ENCODE assay signal across 8 cellular contexts in the genomic region with DNA sequence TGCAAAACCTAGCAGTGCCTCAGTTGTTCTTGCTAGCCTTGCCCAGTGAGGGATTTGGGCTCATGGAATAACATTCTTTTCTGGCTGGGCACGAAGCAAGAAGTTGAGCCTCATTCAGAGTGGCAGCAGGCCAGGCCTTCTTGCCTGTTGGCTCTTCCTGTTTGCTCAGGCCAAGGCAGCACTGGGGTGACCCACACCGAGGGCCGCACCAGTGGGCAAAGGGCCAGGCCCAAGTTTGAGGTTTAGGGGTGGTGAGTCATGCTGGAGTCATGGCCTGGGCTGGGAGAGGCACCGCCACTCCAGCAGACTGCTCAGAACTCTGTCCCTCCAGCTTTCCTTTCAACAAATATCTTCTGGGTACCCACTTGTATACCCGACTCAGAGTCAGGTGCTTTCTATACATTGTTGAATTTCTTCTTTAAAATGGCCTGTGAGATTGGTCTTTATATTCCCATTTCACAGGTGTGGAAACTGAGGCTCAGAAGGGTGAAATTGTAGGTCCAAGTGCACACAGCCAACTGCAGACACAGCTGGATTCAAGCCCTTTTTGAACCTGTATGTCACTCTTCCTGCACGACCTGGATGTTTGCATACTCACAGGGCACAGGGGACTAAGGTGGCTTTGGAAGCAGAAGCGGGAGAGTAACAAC.
A peak's percentile ranks its signal among the peaks of the same experiment; 100 is the strongest.
DNase-seq lines count a peak whose midpoint lies in the region; ATAC-seq and TF ChIP-seq lines count a peak whose summit lies in the region.

No MANE protein-coding gene starts in this region.

- no peaks in the 10 kb centered on the region for H3K4me1 Mint-ChIP-seq in immature natural killer cell

- DNase-seq in AG10803 (ENCODE audit: low read depth) (peak; percentile 95), NB4 (ENCODE audit: low read depth) (peak; percentile 74), choroid plexus epithelial cell (ENCODE audit: low read depth) (peak; percentile 77), lung microvascular endothelial cell (ENCODE audit: low read depth in 2 of 2) (peak; percentile 8 to 85), immature natural killer cell (no peak), T-helper 1 cell (no peak)

- no peak overlapping the region for H3K4me3 Mint-ChIP-seq in immature natural killer cell

- no peak for TF ChIP-seq POLR2A in NB4 (IDR thresholded peaks at IDR 0.05; ENCODE audit: extremely low read depth, insufficient read length)

- H3K4me3 ChIP-seq in AG10803 (ENCODE audit: low read length) (no peak overlapping the region), NB4 (ENCODE audit: low read depth, low read length) (no peak overlapping the region), choroid plexus epithelial cell (ENCODE audit: low read depth, low read length) (no peak overlapping the region)

- H3K9me3 Mint-ChIP-seq in immature natural killer cell = peaks cover 9 to 27% (median 20%) of the 10 kb centered on the region in 6 donors

- no peak for TF ChIP-seq CTCF in AG10803 (conservative IDR thresholded peaks at IDR 0.05; ENCODE audit: low read length)
- TF ChIP-seq CTCF in NB4 (IDR thresholded peaks at IDR 0.05; ENCODE audit: low read depth, low read length) = no peak
- no peak for TF ChIP-seq CTCF in choroid plexus epithelial cell (conservative IDR thresholded peaks at IDR 0.05; ENCODE audit: low read depth, low read length)

- ATAC-seq in HG02884 (IDR thresholded peaks at IDR 0.05; ENCODE audit: unreplicated experiment) (no peak), GM21786 (IDR thresholded peaks at IDR 0.05; ENCODE audit: unreplicated experiment) (no peak)

- H3K27me3 Mint-ChIP-seq in immature natural killer cell (ENCODE audit: low read depth in 3 of 3) = peaks cover 2 to 9% (median 6%) of the 10 kb centered on the region in 3 donors

- no peak overlapping the region for H3K27ac Mint-ChIP-seq in immature natural killer cell

- H3K36me3 Mint-ChIP-seq in immature natural killer cell = peaks cover 6 to 19% (median 19%) of the 10 kb centered on the region in 3 donors

Comparison
In these comparisons a context has a peak if more than half of its experiments do, and no peak if none do; other contexts are left out.
1. DNase-seq: peak in AG10803 (single experiment), NB4 (single experiment), choroid plexus epithelial cell (single experiment) and lung microvascular endothelial cell (2 of 2); none in immature natural killer cell (0 of 3) and T-helper 1 cell (0 of 5).